In genomic region chr16:68529931-68530667, GRCh38 we compare ENCODE assay signal across 1 cellular context.
TF ChIP-seq lines count a peak whose summit lies in the region.

No MANE protein-coding gene starts in this region.

TF ChIP-seq in HEK293, 187 proteins besides CTCF, POLR2A, EP300 and RAD21 (continued from another document and continues in another):
- no peak for TF ChIP-seq ZBTB10 (tag by site-specific recombination; IDR thresholded peaks at IDR 0.05)
- no peak for TF ChIP-seq ZNF701 (tag by site-specific recombination; IDR thresholded peaks at IDR 0.05)
- TF ChIP-seq GLIS1 (tag by site-specific recombination; IDR thresholded peaks at IDR 0.05), result peak; percentile 20; the same call in 1 of the 2 replicates
- no peak for TF ChIP-seq ZNF211 (tag by site-specific recombination; IDR thresholded peaks at IDR 0.05; ENCODE audit: low read depth)
- TF ChIP-seq ZNF670 (tag by site-specific recombination; IDR thresholded peaks at IDR 0.05; ENCODE audit: low read depth), result no peak
- TF ChIP-seq PRDM10 (tag by site-specific recombination; IDR thresholded peaks at IDR 0.05), result peak; percentile 37; the same call in 1 of the 2 replicates
- TF ChIP-seq ZSCAN16 (tag by site-specific recombination; IDR thresholded peaks at IDR 0.05), result peak; percentile 3; the same call in 1 of the 2 replicates
- TF ChIP-seq ZNF530 (tag by site-specific recombination; IDR thresholded peaks at IDR 0.05; ENCODE audit: low read depth), result no peak
- TF ChIP-seq ZNF423 (tag by site-specific recombination; IDR thresholded peaks at IDR 0.05), result no peak
- no peak for TF ChIP-seq ZNF157 (tag by site-specific recombination; IDR thresholded peaks at IDR 0.05)
- no peak for TF ChIP-seq ZNF2 (tag by site-specific recombination; IDR thresholded peaks at IDR 0.05)
- no peak for TF ChIP-seq BCL6B (tag by site-specific recombination; IDR thresholded peaks at IDR 0.05)
- no peak for TF ChIP-seq PRDM1 (tag by site-specific recombination; IDR thresholded peaks at IDR 0.05)
- TF ChIP-seq ZNF529 (tag by site-specific recombination; IDR thresholded peaks at IDR 0.05; ENCODE audit: insufficient replicate concordance), result no peak
- no peak for TF ChIP-seq KLF8 (tag by site-specific recombination; IDR thresholded peaks at IDR 0.05)
- no peak; the same call in 1 of the 2 replicates for TF ChIP-seq ZBTB8A (tag by site-specific recombination; IDR thresholded peaks at IDR 0.05)
- TF ChIP-seq ZBTB20 (tag by site-specific recombination; IDR thresholded peaks at IDR 0.05), result peak; percentile 70; the same call in 1 of the 2 replicates
- TF ChIP-seq ZNF600 (tag by site-specific recombination; IDR thresholded peaks at IDR 0.05), result no peak
- TF ChIP-seq WT1 (tag by site-specific recombination; IDR thresholded peaks at IDR 0.05), result no peak
- TF ChIP-seq ZNF223 (tag by site-specific recombination; IDR thresholded peaks at IDR 0.05), result no peak
- peak; percentile 63; the same call in 1 of the 2 replicates for TF ChIP-seq ZNF501 (tag by site-specific recombination; IDR thresholded peaks at IDR 0.05)
- peak; percentile 65; the same call in 1 of the 2 replicates for TF ChIP-seq ZSCAN30 (tag by site-specific recombination; IDR thresholded peaks at IDR 0.05)
- no peak for TF ChIP-seq ZNF785 (tag by site-specific recombination; IDR thresholded peaks at IDR 0.05)
- TF ChIP-seq ZNF112 (tag by site-specific recombination; IDR thresholded peaks at IDR 0.05), result no peak
- TF ChIP-seq SCRT2 (tag by site-specific recombination; IDR thresholded peaks at IDR 0.05), result no peak
- TF ChIP-seq ZNF660 (tag by site-specific recombination; IDR thresholded peaks at IDR 0.05), result no peak
- no peak for TF ChIP-seq ZNF26 (tag by site-specific recombination; IDR thresholded peaks at IDR 0.05)
- TF ChIP-seq ZNF18 (tag by site-specific recombination; IDR thresholded peaks at IDR 0.05), result no peak
- TF ChIP-seq SP3 (tag by site-specific recombination; IDR thresholded peaks at IDR 0.05), result peak; percentile 54
- TF ChIP-seq ZNF23 (tag by site-specific recombination; IDR thresholded peaks at IDR 0.05; ENCODE audit: borderline replicate concordance), result no peak
- no peak for TF ChIP-seq ZNF350 (tag by site-specific recombination; IDR thresholded peaks at IDR 0.05)
- no peak for TF ChIP-seq ZNF639 (tag by site-specific recombination; IDR thresholded peaks at IDR 0.05)
- no peak for TF ChIP-seq ZNF138 (tag by site-specific recombination; IDR thresholded peaks at IDR 0.05; ENCODE audit: borderline replicate concordance)
- no peak for TF ChIP-seq ZNF37A (tag by site-specific recombination; IDR thresholded peaks at IDR 0.05)
- TF ChIP-seq OSR2 (tag by site-specific recombination; IDR thresholded peaks at IDR 0.05), result no peak
- no peak; the same call in 1 of the 2 replicates for TF ChIP-seq ZBTB11 (tag by site-specific recombination; conservative IDR thresholded peaks at IDR 0.05; ENCODE audit: low read depth)
- no peak for TF ChIP-seq SALL2 (tag by site-specific recombination; IDR thresholded peaks at IDR 0.05; ENCODE audit: borderline replicate concordance)
- no peak for TF ChIP-seq ZNF791 (tag by site-specific recombination; IDR thresholded peaks at IDR 0.05)
- TF ChIP-seq ZNF324 (tag by site-specific recombination; IDR thresholded peaks at IDR 0.05), result no peak
- 0 out of 2 replicates have a peak, but pooled peaks have one; percentile 36 for TF ChIP-seq KLF16 (tag by site-specific recombination; IDR thresholded peaks at IDR 0.05)
- 0 out of 2 replicates have a peak, but pooled peaks have one; percentile 31 for TF ChIP-seq ZNF518A (tag by site-specific recombination; conservative IDR thresholded peaks at IDR 0.05; ENCODE audit: low read depth)
- no peak for TF ChIP-seq ZSCAN23 (tag by site-specific recombination; IDR thresholded peaks at IDR 0.05)
- TF ChIP-seq ZNF585B (tag by site-specific recombination; IDR thresholded peaks at IDR 0.05), result no peak
